In the genomic region with DNA sequence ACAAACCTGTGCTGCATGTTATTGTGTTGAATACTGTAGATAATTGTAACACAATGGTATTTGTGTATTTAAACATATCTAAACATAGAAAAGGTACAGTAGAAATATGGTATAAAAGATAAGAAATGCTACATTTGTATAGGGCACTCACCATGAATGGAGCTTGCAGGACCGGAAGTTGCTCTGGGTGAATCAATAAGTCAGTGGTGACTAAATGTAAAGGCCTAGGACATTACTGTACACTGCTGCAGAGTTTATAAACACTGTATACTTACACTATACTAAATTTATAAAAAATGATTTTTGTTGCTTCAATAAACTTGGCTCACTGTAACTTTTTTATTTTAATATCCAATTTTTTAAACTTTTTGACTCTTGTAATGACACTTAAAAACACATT, we compare ENCODE assay signal across 24 cellular contexts.
"Had no signal": no experiment of that assay in that cellular context is flagged by ENCODE, and none has a peak within 500 bp of the region (broad histone marks: within the 10 kb centered on the region; RNA-seq: fewer than 3 reads in every experiment).

No MANE protein-coding gene starts in this region.

- H3K4me1 ChIP-seq: lower lobe of right lung, sigmoid colon, spleen had no signal

- H3K27ac Mint-ChIP-seq: activated B cell treated with CpG ODN at 0.5 μM for 24 hours; activated CD4-positive, alpha-beta memory T cell treated with anti-CD3 and anti-CD28 coated beads, Interleukin-2, amount 10 ng/mL, durations not matched to agents 7 days and 5 days; activated naive CD8-positive, alpha-beta T cell treated with anti-CD3 and anti-CD28 coated beads, Interleukin-2, amount 10 ng/mL, durations not matched to agents 7 days and 5 days; activated T-helper 17 cell treated with anti-CD3 and anti-CD28 coated beads, Interleukin-2, amount 50 U/mL, for 72 hours; mesothelial cell of epicardium; nephron; T-helper 2 cell treated with Interferon-gamma antibody and Interleukin-4, amounts not matched to agents 5 μg/mL and 100 μg/mL, for 36 hours had no signal

- H3K4me1 Mint-ChIP-seq: activated B cell treated with CpG ODN at 0.5 μM for 24 hours; activated CD4-positive, alpha-beta memory T cell treated with anti-CD3 and anti-CD28 coated beads, Interleukin-2, amount 10 ng/mL, durations not matched to agents 7 days and 5 days; activated naive CD8-positive, alpha-beta T cell treated with anti-CD3 and anti-CD28 coated beads, Interleukin-2, amount 10 ng/mL, durations not matched to agents 7 days and 5 days; activated T-helper 17 cell treated with anti-CD3 and anti-CD28 coated beads, Interleukin-2, amount 50 U/mL, for 72 hours; nephron had no signal

- FAIRE-seq: TTC549 had no signal

- H3K4me3 Mint-ChIP-seq: activated B cell treated with CpG ODN at 0.5 μM for 24 hours; activated CD4-positive, alpha-beta memory T cell treated with anti-CD3 and anti-CD28 coated beads, Interleukin-2, amount 10 ng/mL, durations not matched to agents 7 days and 5 days; activated naive CD8-positive, alpha-beta T cell treated with anti-CD3 and anti-CD28 coated beads, Interleukin-2, amount 10 ng/mL, durations not matched to agents 7 days and 5 days; activated T-helper 17 cell treated with anti-CD3 and anti-CD28 coated beads, Interleukin-2, amount 50 U/mL, for 72 hours; mesothelial cell of epicardium; nephron; T-helper 2 cell treated with Interferon-gamma antibody and Interleukin-4, amounts not matched to agents 5 μg/mL and 100 μg/mL, for 36 hours had no signal

- H3K27ac ChIP-seq: coronary artery, foreskin keratinocyte, lower lobe of right lung, sigmoid colon, spleen, tibial artery had no signal

- H3K9me3 Mint-ChIP-seq: activated B cell treated with CpG ODN at 0.5 μM for 24 hours; activated CD4-positive, alpha-beta memory T cell treated with anti-CD3 and anti-CD28 coated beads, Interleukin-2, amount 10 ng/mL, durations not matched to agents 7 days and 5 days; activated naive CD8-positive, alpha-beta T cell treated with anti-CD3 and anti-CD28 coated beads, Interleukin-2, amount 10 ng/mL, durations not matched to agents 7 days and 5 days; activated T-helper 17 cell treated with anti-CD3 and anti-CD28 coated beads, Interleukin-2, amount 50 U/mL, for 72 hours; nephron; T-helper 2 cell treated with Interferon-gamma antibody and Interleukin-4, amounts not matched to agents 5 μg/mL and 100 μg/mL, for 36 hours had no signal

- H3K36me3 Mint-ChIP-seq: activated naive CD8-positive, alpha-beta T cell treated with anti-CD3 and anti-CD28 coated beads, Interleukin-2, amount 10 ng/mL, durations not matched to agents 7 days and 5 days had no signal

- H3K9me3 ChIP-seq: lower lobe of right lung, sigmoid colon, spleen, tibial artery had no signal

- H3K27me3 ChIP-seq: foreskin keratinocyte, sigmoid colon, spleen, tibial artery had no signal

- H3K4me3 ChIP-seq: coronary artery, lower lobe of right lung, sigmoid colon, spleen, tibial artery had no signal

- DNase-seq: activated B cell treated with CpG ODN at 0.5 μM for 24 hours; activated CD4-positive, alpha-beta memory T cell treated with anti-CD3 and anti-CD28 coated beads, Interleukin-2, amount 10 ng/mL, durations not matched to agents 7 days and 5 days; activated CD4-positive, alpha-beta T cell treated with anti-CD3 and anti-CD28 coated beads for 4 hours; activated naive CD4-positive, alpha-beta T cell; activated naive CD8-positive, alpha-beta T cell treated with anti-CD3 and anti-CD28 coated beads, Interleukin-2, amount 10 ng/mL, durations not matched to agents 7 days and 5 days; activated T-cell treated with anti-CD3 and anti-CD28 coated beads, Interleukin-2, amount 50 U/mL, for 1 hour; anterior cingulate cortex; effector CD4-positive, alpha-beta T cell; foreskin keratinocyte; hippocampal formation; islet precursor cell; lower lobe of right lung; posterior cingulate gyrus; sigmoid colon; spleen; stimulated activated CD8-positive, alpha-beta memory T cell treated with anti-CD3 and anti-CD28 coated beads, Interleukin-4, amount 100 ng/mL, for 48 hours; stimulated activated naive CD4-positive, alpha-beta T cell; tibial artery had no signal

- ATAC-seq: activated T-helper 17 cell treated with anti-CD3 and anti-CD28 coated beads, Interleukin-2, amount 50 U/mL, for 72 hours; foreskin keratinocyte; lower lobe of right lung had no signal

- H3K27me3 Mint-ChIP-seq: activated B cell treated with CpG ODN at 0.5 μM for 24 hours; activated CD4-positive, alpha-beta memory T cell treated with anti-CD3 and anti-CD28 coated beads, Interleukin-2, amount 10 ng/mL, durations not matched to agents 7 days and 5 days; activated naive CD8-positive, alpha-beta T cell treated with anti-CD3 and anti-CD28 coated beads, Interleukin-2, amount 10 ng/mL, durations not matched to agents 7 days and 5 days; activated T-helper 17 cell treated with anti-CD3 and anti-CD28 coated beads, Interleukin-2, amount 50 U/mL, for 72 hours had no signal

- H3K36me3 ChIP-seq: lower lobe of right lung, sigmoid colon, spleen, tibial artery had no signal
